9 cellular contexts compared by ENCODE assay signal in the genomic region with DNA sequence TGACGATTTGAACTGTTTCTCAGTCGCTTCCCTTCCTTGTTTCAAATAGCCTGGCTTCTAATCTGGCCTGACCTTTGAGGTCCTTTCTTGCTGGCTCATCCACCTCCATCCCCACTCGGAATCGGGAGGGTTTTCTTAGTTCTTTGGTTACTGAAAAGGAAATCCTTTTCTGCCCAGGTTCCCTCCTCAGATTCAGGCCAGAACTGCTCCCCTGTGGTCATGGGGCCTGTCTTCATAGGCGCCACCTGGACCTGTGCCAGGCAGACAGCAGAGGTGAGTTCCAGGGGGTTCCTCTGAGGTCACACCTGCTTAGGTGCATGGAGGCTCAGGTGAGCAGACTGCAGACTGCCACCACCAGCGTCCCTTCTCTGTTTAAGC.
DNase-seq lines count a peak whose midpoint lies in the region; ATAC-seq, FAIRE-seq and TF ChIP-seq lines count a peak whose summit lies in the region.
"Had no signal": no experiment of that assay in that cellular context is flagged by ENCODE, and none has a peak within 500 bp of the region (broad histone marks: within the 10 kb centered on the region; RNA-seq: fewer than 3 reads in every experiment).

No MANE protein-coding gene starts in this region.

- TF ChIP-seq EP300 in HepG2 (IDR thresholded peaks at IDR 0.05; ENCODE audit: low read depth in 2 of 2, low read length in 2 of 2) (no peak), HepG2 (CRISPR knock-in tag; IDR thresholded peaks at IDR 0.05; ENCODE audit: borderline replicate concordance) (no peak)

- TF ChIP-seq CTCF in HepG2 (CRISPR knock-in tag; IDR thresholded peaks at IDR 0.05) = no peak

- no peaks in the 10 kb centered on the region for H4K20me1 ChIP-seq in HepG2 (ENCODE audit: insufficient read depth, low read length)

- H3K27ac ChIP-seq in HepG2 (ENCODE audit: extremely low read length, insufficient read depth, low read length) = no peak overlapping the region
- H3K27ac ChIP-seq: esophagus muscularis mucosa had no signal

- FAIRE-seq in HepG2 (lab: Jason Lieb, UNC) = no peak

- H3K9ac ChIP-seq in HepG2 (ENCODE audit: insufficient read depth, low read depth, low read length) = no peak overlapping the region

- H3K4me1 ChIP-seq in HepG2 (ENCODE audit: insufficient read depth, low read length) = no peaks in the 10 kb centered on the region
- H3K4me1 ChIP-seq: esophagus muscularis mucosa had no signal

- ATAC-seq in GM18870 (IDR thresholded peaks at IDR 0.05; ENCODE audit: unreplicated experiment) = peak; percentile 12
- ATAC-seq in GM21825 (IDR thresholded peaks at IDR 0.05; ENCODE audit: unreplicated experiment) = peak; percentile 26
- ATAC-seq in HepG2 = peak; percentile 21; the same call in 2 of the 3 replicates
- ATAC-seq in HG02623 (IDR thresholded peaks at IDR 0.05; ENCODE audit: unreplicated experiment) = no peak
- ATAC-seq in SK-N-SH treated with all-trans-retinoic acid at 6 μM for 48 hours = no peak

- WGBS in HepG2 (ENCODE audit: low lambda C conversion rate) = 49% methylated on average over 6 of the region's 6 CpGs

- intact Hi-C loops in HepG2 (cut with micrococcal nuclease; ENCODE audit: unreplicated experiment) = no loop called here

- TF ChIP-seq RAD21 in HepG2 (CRISPR knock-in tag; IDR thresholded peaks at IDR 0.05) = no peak

- H3K4me2 ChIP-seq in HepG2 (ENCODE audit: low read depth, low read length) = peak overlapping the region; percentile 57; the same call in 1 of the 2 replicates

- no peak for TF ChIP-seq POLR2A in HepG2 (IDR thresholded peaks at IDR 0.05; ENCODE audit: insufficient read depth in 1 of 2, low read depth in 2 of 2, low read length in 2 of 2)

- in situ Hi-C loops in HepG2 (cut with HindIII; ENCODE audit: extremely low pct_ligation_motif_present, low pct_unique_long_range_greater_than_20kb) = no loop called here

- POLR2A ChIA-PET in HepG2 (lab: Yijun Ruan, JAX) = no interaction called here

- no TSS peak for BruUV-seq in HepG2 (replicated peaks; lab: Mats Ljungman, UMichigan)

- H3K79me2 ChIP-seq in HepG2 (ENCODE audit: insufficient read depth, low read length) = no peaks in the 10 kb centered on the region

- H3K9me3 ChIP-seq in HepG2 (ENCODE audit: low read length) = no peaks in the 10 kb centered on the region
- H3K9me3 ChIP-seq: esophagus muscularis mucosa had no signal

- no peak overlapping the region for H3K4me3 ChIP-seq in HepG2 (replicated peaks in 1 of 3; ENCODE audit: insufficient read depth in 1 of 3, low read depth in 2 of 3, low read length in 3 of 3)
- H3K4me3 ChIP-seq: esophagus muscularis mucosa had no signal

- DNase-seq in NCI-H69 (lab: John Stamatoyannopoulos, UW) (peak; percentile 82), HepG2 (ENCODE audit: low spot score) (no peak), T1000 (lab: John Stamatoyannopoulos, UW) (no peak)
- DNase-seq: NCI-H2081 treated with DMSO at 0.1 percent for 48 hours had no signal

- CTCF ChIA-PET in HepG2 (lab: Yijun Ruan, JAX; ENCODE audit: low intra/inter-chr PET ratio, low total read pairs) = no interaction called here

- H3K36me3 ChIP-seq in HepG2 (replicated peaks in 1 of 2; ENCODE audit: control insufficient read depth in 1 of 2, insufficient read depth in 2 of 2, low read length in 2 of 2) = no peaks in the 10 kb centered on the region
- H3K36me3 ChIP-seq: esophagus muscularis mucosa had no signal

- H3K27me3 ChIP-seq in HepG2 (ENCODE audit: control insufficient read depth in 1 of 2, insufficient read depth in 2 of 2, low read length in 2 of 2) = peaks cover 1 to 2% of the 10 kb centered on the region in 2 experiments; a peak in 1 of 5 replicates
- H3K27me3 ChIP-seq: esophagus muscularis mucosa had no signal

- H2AFZ ChIP-seq in HepG2 (ENCODE audit: low read length) = peak overlapping the region; percentile 11

TF ChIP-seq in HepG2, 621 proteins besides CTCF, POLR2A, EP300 and RAD21 (continues in another document):
- TF ChIP-seq ZNF674 (CRISPR knock-in tag; IDR thresholded peaks at IDR 0.05; ENCODE audit: low read depth) (no peak), ZNF569 (CRISPR knock-in tag; IDR thresholded peaks at IDR 0.05; ENCODE audit: borderline replicate concordance) (no peak), RARA (CRISPR knock-in tag; IDR thresholded peaks at IDR 0.05) (no peak), ZNF446 (CRISPR knock-in tag; IDR thresholded peaks at IDR 0.05) (no peak), LCORL (IDR thresholded peaks at IDR 0.05) (no peak), LCORL (CRISPR knock-in tag; IDR thresholded peaks at IDR 0.05) (no peak)
- TF ChIP-seq, protein P1, sequence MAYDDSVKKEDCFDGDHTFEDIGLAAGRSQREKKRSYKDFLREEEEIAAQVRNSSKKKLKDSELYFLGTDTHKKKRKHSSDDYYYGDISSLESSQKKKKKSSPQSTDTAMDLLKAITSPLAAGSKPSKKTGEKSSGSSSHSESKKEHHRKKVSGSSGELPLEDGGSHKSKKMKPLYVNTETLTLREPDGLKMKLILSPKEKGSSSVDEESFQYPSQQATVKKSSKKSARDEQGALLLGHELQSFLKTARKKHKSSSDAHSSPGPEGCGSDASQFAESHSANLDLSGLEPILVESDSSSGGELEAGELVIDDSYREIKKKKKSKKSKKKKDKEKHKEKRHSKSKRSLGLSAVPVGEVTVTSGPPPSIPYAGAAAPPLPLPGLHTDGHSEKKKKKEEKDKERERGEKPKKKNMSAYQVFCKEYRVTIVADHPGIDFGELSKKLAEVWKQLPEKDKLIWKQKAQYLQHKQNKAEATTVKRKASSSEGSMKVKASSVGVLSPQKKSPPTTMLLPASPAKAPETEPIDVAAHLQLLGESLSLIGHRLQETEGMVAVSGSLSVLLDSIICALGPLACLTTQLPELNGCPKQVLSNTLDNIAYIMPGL (CRISPR knock-in tag; IDR thresholded peaks at IDR 0.05; ENCODE audit: borderline replicate concordance in 1 of 2, low read depth in 1 of 2) = no peak
- TF ChIP-seq, protein P2, sequence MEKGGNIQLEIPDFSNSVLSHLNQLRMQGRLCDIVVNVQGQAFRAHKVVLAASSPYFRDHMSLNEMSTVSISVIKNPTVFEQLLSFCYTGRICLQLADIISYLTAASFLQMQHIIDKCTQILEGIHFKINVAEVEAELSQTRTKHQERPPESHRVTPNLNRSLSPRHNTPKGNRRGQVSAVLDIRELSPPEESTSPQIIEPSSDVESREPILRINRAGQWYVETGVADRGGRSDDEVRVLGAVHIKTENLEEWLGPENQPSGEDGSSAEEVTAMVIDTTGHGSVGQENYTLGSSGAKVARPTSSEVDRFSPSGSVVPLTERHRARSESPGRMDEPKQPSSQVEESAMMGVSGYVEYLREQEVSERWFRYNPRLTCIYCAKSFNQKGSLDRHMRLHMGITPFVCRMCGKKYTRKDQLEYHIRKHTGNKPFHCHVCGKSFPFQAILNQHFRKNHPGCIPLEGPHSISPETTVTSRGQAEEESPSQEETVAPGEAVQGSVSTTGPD (CRISPR knock-in tag; IDR thresholded peaks at IDR 0.05) = no peak
- TF ChIP-seq, protein P3, sequence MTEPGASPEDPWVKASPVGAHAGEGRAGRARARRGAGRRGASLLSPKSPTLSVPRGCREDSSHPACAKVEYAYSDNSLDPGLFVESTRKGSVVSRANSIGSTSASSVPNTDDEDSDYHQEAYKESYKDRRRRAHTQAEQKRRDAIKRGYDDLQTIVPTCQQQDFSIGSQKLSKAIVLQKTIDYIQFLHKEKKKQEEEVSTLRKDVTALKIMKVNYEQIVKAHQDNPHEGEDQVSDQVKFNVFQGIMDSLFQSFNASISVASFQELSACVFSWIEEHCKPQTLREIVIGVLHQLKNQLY (CRISPR knock-in tag; IDR thresholded peaks at IDR 0.05) = no peak

TF ChIP-seq in SK-N-SH treated with all-trans-retinoic acid at 6 μM for 48 hours, 23 proteins besides CTCF, POLR2A, EP300 and RAD21 (continues in another document):
- TF ChIP-seq, protein P4, sequence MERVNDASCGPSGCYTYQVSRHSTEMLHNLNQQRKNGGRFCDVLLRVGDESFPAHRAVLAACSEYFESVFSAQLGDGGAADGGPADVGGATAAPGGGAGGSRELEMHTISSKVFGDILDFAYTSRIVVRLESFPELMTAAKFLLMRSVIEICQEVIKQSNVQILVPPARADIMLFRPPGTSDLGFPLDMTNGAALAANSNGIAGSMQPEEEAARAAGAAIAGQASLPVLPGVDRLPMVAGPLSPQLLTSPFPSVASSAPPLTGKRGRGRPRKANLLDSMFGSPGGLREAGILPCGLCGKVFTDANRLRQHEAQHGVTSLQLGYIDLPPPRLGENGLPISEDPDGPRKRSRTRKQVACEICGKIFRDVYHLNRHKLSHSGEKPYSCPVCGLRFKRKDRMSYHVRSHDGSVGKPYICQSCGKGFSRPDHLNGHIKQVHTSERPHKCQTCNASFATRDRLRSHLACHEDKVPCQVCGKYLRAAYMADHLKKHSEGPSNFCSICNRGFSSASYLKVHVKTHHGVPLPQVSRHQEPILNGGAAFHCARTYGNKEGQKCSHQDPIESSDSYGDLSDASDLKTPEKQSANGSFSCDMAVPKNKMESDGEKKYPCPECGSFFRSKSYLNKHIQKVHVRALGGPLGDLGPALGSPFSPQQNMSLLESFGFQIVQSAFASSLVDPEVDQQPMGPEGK (CRISPR knock-in tag; IDR thresholded peaks at IDR 0.05; ENCODE audit: borderline replicate concordance) = no peak
- TF ChIP-seq, protein P5, sequence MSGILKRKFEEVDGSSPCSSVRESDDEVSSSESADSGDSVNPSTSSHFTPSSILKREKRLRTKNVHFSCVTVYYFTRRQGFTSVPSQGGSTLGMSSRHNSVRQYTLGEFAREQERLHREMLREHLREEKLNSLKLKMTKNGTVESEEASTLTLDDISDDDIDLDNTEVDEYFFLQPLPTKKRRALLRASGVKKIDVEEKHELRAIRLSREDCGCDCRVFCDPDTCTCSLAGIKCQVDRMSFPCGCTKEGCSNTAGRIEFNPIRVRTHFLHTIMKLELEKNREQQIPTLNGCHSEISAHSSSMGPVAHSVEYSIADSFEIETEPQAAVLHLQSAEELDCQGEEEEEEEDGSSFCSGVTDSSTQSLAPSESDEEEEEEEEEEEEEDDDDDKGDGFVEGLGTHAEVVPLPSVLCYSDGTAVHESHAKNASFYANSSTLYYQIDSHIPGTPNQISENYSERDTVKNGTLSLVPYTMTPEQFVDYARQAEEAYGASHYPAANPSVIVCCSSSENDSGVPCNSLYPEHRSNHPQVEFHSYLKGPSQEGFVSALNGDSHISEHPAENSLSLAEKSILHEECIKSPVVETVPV (CRISPR knock-in tag; IDR thresholded peaks at IDR 0.05) = no peak

Comparison
In these comparisons a context has a peak if more than half of its experiments do, and no peak if none do; other contexts are left out.
1. ATAC-seq: peak in GM18870 (single experiment), GM21825 (single experiment) and HepG2 (single experiment); none in HG02623 (single experiment) and SK-N-SH treated with all-trans-retinoic acid at 6 μM for 48 hours (single experiment).